15 cellular contexts compared by ENCODE assay signal in genomic region chr13:69947577-69947976, GRCh38.
DNase-seq lines count a peak whose midpoint lies in the region; ATAC-seq, FAIRE-seq and TF ChIP-seq lines count a peak whose summit lies in the region.
"Had no signal": no experiment of that assay in that cellular context is flagged by ENCODE, and none has a peak within 500 bp of the region (broad histone marks: within the 10 kb centered on the region; RNA-seq: fewer than 3 reads in every experiment).

No MANE protein-coding gene starts in this region.

- ATAC-seq in GM18519 (IDR thresholded peaks at IDR 0.05; ENCODE audit: low FRiP score, unreplicated experiment) (peak; percentile 12), GM21717 (IDR thresholded peaks at IDR 0.05; ENCODE audit: unreplicated experiment) (peak; percentile 24), HG03108 (IDR thresholded peaks at IDR 0.05; ENCODE audit: unreplicated experiment) (peak; percentile 15), GM12878 (peak; percentile 36), GM18870 (IDR thresholded peaks at IDR 0.05; ENCODE audit: unreplicated experiment) (no peak), left colon (no peak)
- ATAC-seq: heart right ventricle, T-helper 17 cell had no signal

- TF ChIP-seq CTCF in GM12878 (IDR thresholded peaks at IDR 0.05 in 2 of 3, conservative IDR thresholded peaks at IDR 0.05 in 1 of 3; ENCODE audit: control insufficient read depth in 2 of 3, extremely low read depth in 1 of 3, insufficient read depth in 1 of 3, low read depth in 3 of 3, low read length in 3 of 3), result no peak
- TF ChIP-seq CTCF in HFFc6 (IDR thresholded peaks at IDR 0.05), result no peak

- TF ChIP-seq RAD21 in GM12878 (IDR thresholded peaks at IDR 0.05; ENCODE audit: insufficient read depth, low read depth, low read length), result no peak

- intact Hi-C loops in GM12878 (cut with micrococcal nuclease; ENCODE audit: unreplicated experiment) (no loop called here), left colon (cut with DNase I, micrococcal nuclease) (no loop called here)

- H3K9me3 Mint-ChIP-seq in HFFc6, result peaks cover 31% of the 10 kb centered on the region
- H3K9me3 Mint-ChIP-seq: memory B cell had no signal

- no peaks in the 10 kb centered on the region for H3K79me2 ChIP-seq in GM12878 (ENCODE audit: control insufficient read depth, insufficient read depth, low read length)

- POLR2A ChIA-PET in GM12878 (lab: Charles Lee), result interaction anchor here (0.6 to 1.0 kb wide), 2 partner anchors 11 to 130 kb away, joined by 4 read pairs; no protein-coding TSS in a partner anchor

- in situ Hi-C loops in GM12878 (cut with MboI), result no loop called here

- peak overlapping the region; percentile 27; the same call in 1 of the 2 replicates for H3K4me2 ChIP-seq in GM12878 (ENCODE audit: control insufficient read depth, insufficient read depth)

- BruUV-seq in GM12878 (replicated peaks; lab: Mats Ljungman, UMichigan), result no TSS peak

- H2AFZ ChIP-seq in GM12878 (ENCODE audit: control insufficient read depth, low read depth, low read length), result no peak overlapping the region

- FAIRE-seq in GM12878 (lab: Jason Lieb, UNC), result no peak

- H3K9ac ChIP-seq in GM12878 (ENCODE audit: control insufficient read depth, insufficient read depth, low read length), result no peak overlapping the region

- no peaks in the 10 kb centered on the region for H3K27me3 ChIP-seq in GM12878 (replicated peaks in 1 of 2; ENCODE audit: control insufficient read depth in 2 of 2, insufficient read depth in 2 of 2, low read length in 1 of 2)
- H3K27me3 ChIP-seq: heart right ventricle, Peyer's patch had no signal

- H3K36me3 ChIP-seq in GM12878 (ENCODE audit: control insufficient read depth in 2 of 2, insufficient read depth in 2 of 2, low read length in 1 of 2), result no peaks in the 10 kb centered on the region
- H3K36me3 ChIP-seq: heart right ventricle, Peyer's patch had no signal

- WGBS in GM12878 (ENCODE audit: insufficient coverage, insufficient replicate concordance, low lambda C conversion rate, missing lambda C conversion rate), result 19% methylated on average over 2 of the region's 2 CpGs

- H3K9me3 ChIP-seq in GM12878 (replicated peaks; ENCODE audit: control insufficient read depth, insufficient read depth, low read length), result no peaks in the 10 kb centered on the region; the same call in 2 of the 3 replicates
- H3K9me3 ChIP-seq: Peyer's patch had no signal

- RAD21 ChIA-PET in GM12878 (lab: Charles Lee; ENCODE audit: unreplicated experiment), result interaction anchor here (2.1 kb wide), 1 partner anchor 96 kb away, joined by 5 read pairs; no protein-coding TSS in a partner anchor

- SMC1A ChIA-PET in GM12878 (lab: Charles Lee; ENCODE audit: uncharacterized antibody, unreplicated experiment), result interaction anchor here (0.9 to 2.2 kb wide), 3 partner anchors 11 to 36 kb away, joined by 3 to 8 read pairs (median 3); no protein-coding TSS in a partner anchor

- no peak for TF ChIP-seq EP300 in GM12878 (IDR thresholded peaks at IDR 0.05; ENCODE audit: borderline replicate concordance in 1 of 2, control insufficient read depth in 1 of 2, low read depth in 2 of 2, low read length in 2 of 2)

- H3K4me1 ChIP-seq in GM12878 (ENCODE audit: control insufficient read depth, insufficient read depth, low read length), result peaks cover 3% of the 10 kb centered on the region; the same call in 1 of the 2 replicates
- H3K4me1 ChIP-seq: heart right ventricle, Peyer's patch had no signal

- H3K36me3 Mint-ChIP-seq in HFFc6 (ENCODE audit: low read depth), result no peaks in the 10 kb centered on the region; the same call in 1 of the 2 replicates
- H3K36me3 Mint-ChIP-seq: memory B cell had no signal

- no peaks in the 10 kb centered on the region for H3K4me1 Mint-ChIP-seq in HFFc6 (ENCODE audit: low read depth)
- H3K4me1 Mint-ChIP-seq: memory B cell, T-helper 17 cell had no signal

- no peaks in the 10 kb centered on the region for H3K27me3 Mint-ChIP-seq in HFFc6 (ENCODE audit: insufficient read depth)
- H3K27me3 Mint-ChIP-seq: memory B cell, T-helper 17 cell had no signal

- no peak overlapping the region for H3K4me3 Mint-ChIP-seq in HFFc6
- H3K4me3 Mint-ChIP-seq: memory B cell, T-helper 17 cell had no signal

- no peak overlapping the region for H3K27ac ChIP-seq in GM12878 (ENCODE audit: control insufficient read depth, insufficient read depth)
- H3K27ac ChIP-seq: heart right ventricle, Peyer's patch had no signal

- no peak overlapping the region for H3K27ac Mint-ChIP-seq in HFFc6
- H3K27ac Mint-ChIP-seq: memory B cell, T-helper 17 cell had no signal

- TF ChIP-seq POLR2A in GM12878 (IDR thresholded peaks at IDR 0.05; ENCODE audit: low read depth, low read length), result no peak

- no peak for DNase-seq in GM12878 (ENCODE audit: low read depth, low spot score)
- DNase-seq in left colon, result no peak
- no peak for DNase-seq in HFFc6
- no peak for DNase-seq in occipital lobe (lab: John Stamatoyannopoulos, UW)
- DNase-seq: activated CD4-positive, alpha-beta T cell treated with anti-CD3 and anti-CD28 coated beads, Interleukin-2, amount 50 U/mL, for 48 hours; heart right ventricle; nucleus accumbens; Peyer's patch; stimulated activated CD4-positive, alpha-beta T cell treated with anti-CD3 and anti-CD28 coated beads, Interleukin-15, amount 100 ng/mL, for 24 hours; T-helper 17 cell had no signal

- CTCF ChIA-PET in GM12878 (lab: Yijun Ruan, JAX), result interaction anchor here (0.9 to 1.3 kb wide), 3 partner anchors 11 to 96 kb away, joined by 3 to 4 read pairs (median 3); no protein-coding TSS in a partner anchor

- H3K4me3 ChIP-seq in GM12878, result no peak overlapping the region
- H3K4me3 ChIP-seq: heart right ventricle, Peyer's patch had no signal

- H4K20me1 ChIP-seq in GM12878 (ENCODE audit: control insufficient read depth, insufficient read depth), result no peaks in the 10 kb centered on the region

TF ChIP-seq in GM12878, 131 proteins besides CTCF, POLR2A, EP300 and RAD21:
- TF ChIP-seq, protein P1, sequence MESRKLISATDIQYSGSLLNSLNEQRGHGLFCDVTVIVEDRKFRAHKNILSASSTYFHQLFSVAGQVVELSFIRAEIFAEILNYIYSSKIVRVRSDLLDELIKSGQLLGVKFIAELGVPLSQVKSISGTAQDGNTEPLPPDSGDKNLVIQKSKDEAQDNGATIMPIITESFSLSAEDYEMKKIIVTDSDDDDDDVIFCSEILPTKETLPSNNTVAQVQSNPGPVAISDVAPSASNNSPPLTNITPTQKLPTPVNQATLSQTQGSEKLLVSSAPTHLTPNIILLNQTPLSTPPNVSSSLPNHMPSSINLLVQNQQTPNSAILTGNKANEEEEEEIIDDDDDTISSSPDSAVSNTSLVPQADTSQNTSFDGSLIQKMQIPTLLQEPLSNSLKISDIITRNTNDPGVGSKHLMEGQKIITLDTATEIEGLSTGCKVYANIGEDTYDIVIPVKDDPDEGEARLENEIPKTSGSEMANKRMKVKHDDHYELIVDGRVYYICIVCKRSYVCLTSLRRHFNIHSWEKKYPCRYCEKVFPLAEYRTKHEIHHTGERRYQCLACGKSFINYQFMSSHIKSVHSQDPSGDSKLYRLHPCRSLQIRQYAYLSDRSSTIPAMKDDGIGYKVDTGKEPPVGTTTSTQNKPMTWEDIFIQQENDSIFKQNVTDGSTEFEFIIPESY (IDR thresholded peaks at IDR 0.05), result no peak
- TF ChIP-seq USF2 (IDR thresholded peaks at IDR 0.05; ENCODE audit: borderline replicate concordance, low read depth, low read length), result no peak
- no peak for TF ChIP-seq EED (IDR thresholded peaks at IDR 0.05; ENCODE audit: low read depth)
- 0 out of 2 replicates have a peak, but pooled peaks have one; percentile 13 for TF ChIP-seq PAX5 (IDR thresholded peaks at IDR 0.05; ENCODE audit: borderline replicate concordance, low read depth, low read length)

Comparison
In these comparisons a context has a peak if more than half of its experiments do, and no peak if none do; other contexts are left out.
1. ATAC-seq: peak in GM18519 (single experiment), GM21717 (single experiment), HG03108 (single experiment) and GM12878 (single experiment); none in GM18870 (single experiment) and left colon (single experiment).